14 cellular contexts compared by ENCODE assay signal in the genomic region with DNA sequence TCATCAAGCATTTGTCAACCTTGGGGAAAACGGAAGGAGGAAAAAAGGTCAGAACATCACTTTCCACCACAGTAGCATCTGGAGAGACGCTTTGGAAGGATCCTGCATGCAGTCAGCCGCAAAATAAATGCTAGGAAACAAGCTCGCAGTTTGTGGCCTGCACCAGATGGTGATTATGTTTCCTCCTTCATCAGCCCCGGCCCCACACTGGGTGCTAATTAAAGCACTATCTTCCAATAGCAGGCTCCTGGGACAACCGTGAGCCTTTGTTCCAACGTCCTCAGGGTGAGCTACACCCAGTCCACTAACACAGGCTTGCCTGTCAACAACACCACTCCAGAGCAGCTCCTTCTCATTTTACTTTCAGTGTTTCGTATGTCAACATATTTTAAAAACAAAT.
DNase-seq lines count a peak whose midpoint lies in the region; ATAC-seq and TF ChIP-seq lines count a peak whose summit lies in the region.
"Had no signal": no experiment of that assay in that cellular context is flagged by ENCODE, and none has a peak within 500 bp of the region (broad histone marks: within the 10 kb centered on the region; RNA-seq: fewer than 3 reads in every experiment).

No MANE protein-coding gene starts in this region.

- POLR2A ChIA-PET in SK-N-SH (lab: Yijun Ruan, JAX) = no interaction called here

- CTCF ChIA-PET in SK-N-SH (lab: Yijun Ruan, JAX) = interaction anchor here (0.8 kb wide), 1 partner anchor 32 kb away, joined by 3 read pairs; no protein-coding TSS in a partner anchor

- H3K4me2 ChIP-seq in SK-N-SH = no peak overlapping the region

- H2AFZ ChIP-seq in SK-N-SH (ENCODE audit: low read depth) = no peak overlapping the region
- H2AFZ ChIP-seq: parathyroid adenoma had no signal

- no peaks in the 10 kb centered on the region for H3K79me2 ChIP-seq in SK-N-SH (ENCODE audit: insufficient read depth)

- no peak for TF ChIP-seq EP300 in SK-N-SH (IDR thresholded peaks at IDR 0.05; ENCODE audit: borderline replicate concordance in 1 of 2, low read depth in 1 of 2, low read length in 1 of 2)

- no peak overlapping the region for H3K4me3 ChIP-seq in SK-N-SH (ENCODE audit: low read depth in 2 of 2, low read length in 1 of 2)
- H3K4me3 ChIP-seq: esophagus muscularis mucosa, tibial nerve had no signal

- H3K27me3 ChIP-seq in SK-N-SH (ENCODE audit: insufficient read depth) = no peaks in the 10 kb centered on the region
- H3K27me3 ChIP-seq: esophagus muscularis mucosa, tibial nerve had no signal

- WGBS in SK-N-SH (ENCODE audit: low lambda C conversion rate) = 90% methylated on average over 8 of the region's 8 CpGs

- H3K4me1 ChIP-seq in SK-N-SH (ENCODE audit: control insufficient read depth in 1 of 2, insufficient read depth in 2 of 2, low read depth in 1 of 2, low read length in 1 of 2) = peaks cover 0 to 7% of the 10 kb centered on the region in 2 experiments; a peak in 1 of 4 replicates
- H3K4me1 ChIP-seq: parathyroid adenoma had no signal

- TF ChIP-seq POLR2A in erythroblast (IDR thresholded peaks at IDR 0.05; ENCODE audit: low read length) = peak; percentile 57

- no peaks in the 10 kb centered on the region for H3K9me3 ChIP-seq in SK-N-SH
- H3K9me3 ChIP-seq: esophagus muscularis mucosa, tibial nerve had no signal

- TF ChIP-seq RAD21 in SK-N-SH (IDR thresholded peaks at IDR 0.05; ENCODE audit: low read length) = no peak

- H3K9me2 ChIP-seq in SK-N-SH = no peaks in the 10 kb centered on the region

- DNase-seq in SK-N-SH (peak; percentile 30), NCI-H69 (lab: John Stamatoyannopoulos, UW) (peak; percentile 99), erythroblast (lab: John Stamatoyannopoulos, UW) (peak; percentile 57 to 87), retina (peak; percentile 76)
- DNase-seq: kidney, NCI-H2029 treated with DMSO at 0.1 percent for 48 hours had no signal

- H3K27ac ChIP-seq in SK-N-SH (ENCODE audit: low read depth in 2 of 2, low read length in 1 of 2) = no peak overlapping the region; a peak in 1 of 4 replicates
- H3K27ac ChIP-seq: parathyroid adenoma had no signal

- no peak for TF ChIP-seq CTCF in SK-N-SH (IDR thresholded peaks at IDR 0.05)

- H3F3A ChIP-seq in SK-N-SH (replicated peaks; ENCODE audit: insufficient read depth) = no peaks in the 10 kb centered on the region

- H3K36me3 ChIP-seq in SK-N-SH (replicated peaks in 1 of 2; ENCODE audit: control insufficient read depth in 1 of 2, insufficient read depth in 2 of 2, low read length in 1 of 2) = peaks cover 9% of the 10 kb centered on the region in 2 experiments

- no peaks in the 10 kb centered on the region for H4K20me1 ChIP-seq in SK-N-SH (ENCODE audit: insufficient read depth)

- no peak overlapping the region for H3K9ac ChIP-seq in SK-N-SH
- H3K9ac ChIP-seq: parathyroid adenoma had no signal

- ATAC-seq in SK-N-SH treated with all-trans-retinoic acid at 6 μM for 48 hours (no peak), HG03159 (IDR thresholded peaks at IDR 0.05; ENCODE audit: unreplicated experiment) (no peak), GM21447 (IDR thresholded peaks at IDR 0.05; ENCODE audit: unreplicated experiment) (no peak), HG02642 (IDR thresholded peaks at IDR 0.05; ENCODE audit: poor library complexity, unreplicated experiment) (no peak)
- ATAC-seq: HCT116 had no signal

TF ChIP-seq in SK-N-SH, 30 proteins besides CTCF, POLR2A, EP300 and RAD21:
- no peak for TF ChIP-seq SIN3A (IDR thresholded peaks at IDR 0.05; ENCODE audit: borderline replicate concordance, low read depth, low read length)
- no peak for TF ChIP-seq SMC3 (IDR thresholded peaks at IDR 0.05; ENCODE audit: low read depth, low read length)

TF ChIP-seq in SK-N-SH treated with all-trans-retinoic acid at 6 μM for 48 hours, 23 proteins besides CTCF, POLR2A, EP300 and RAD21 (continues in another document):
- TF ChIP-seq TCF4 (CRISPR knock-in tag; IDR thresholded peaks at IDR 0.05; ENCODE audit: borderline replicate concordance) (no peak), ESRRG (CRISPR knock-in tag; IDR thresholded peaks at IDR 0.05) (no peak), PPARA (CRISPR knock-in tag; IDR thresholded peaks at IDR 0.05; ENCODE audit: borderline replicate concordance) (no peak), BACH2 (CRISPR knock-in tag; IDR thresholded peaks at IDR 0.05; ENCODE audit: borderline replicate concordance) (no peak), ZNF8 (CRISPR knock-in tag; IDR thresholded peaks at IDR 0.05) (no peak), CSDC2 (CRISPR knock-in tag; IDR thresholded peaks at IDR 0.05) (no peak), ZC3H10 (CRISPR knock-in tag; IDR thresholded peaks at IDR 0.05) (no peak), ISL1 (CRISPR knock-in tag; IDR thresholded peaks at IDR 0.05) (no peak), ARNTL (CRISPR knock-in tag; IDR thresholded peaks at IDR 0.05; ENCODE audit: borderline replicate concordance, low read depth) (no peak), SNAI2 (CRISPR knock-in tag; IDR thresholded peaks at IDR 0.05) (no peak), TOX (CRISPR knock-in tag; IDR thresholded peaks at IDR 0.05; ENCODE audit: borderline replicate concordance) (no peak), ZFP3 (CRISPR knock-in tag; IDR thresholded peaks at IDR 0.05) (no peak), ZNF70 (CRISPR knock-in tag; IDR thresholded peaks at IDR 0.05) (no peak), CSRNP3 (CRISPR knock-in tag; IDR thresholded peaks at IDR 0.05) (no peak), RARB (CRISPR knock-in tag; IDR thresholded peaks at IDR 0.05) (no peak)
- TF ChIP-seq, protein P1, sequence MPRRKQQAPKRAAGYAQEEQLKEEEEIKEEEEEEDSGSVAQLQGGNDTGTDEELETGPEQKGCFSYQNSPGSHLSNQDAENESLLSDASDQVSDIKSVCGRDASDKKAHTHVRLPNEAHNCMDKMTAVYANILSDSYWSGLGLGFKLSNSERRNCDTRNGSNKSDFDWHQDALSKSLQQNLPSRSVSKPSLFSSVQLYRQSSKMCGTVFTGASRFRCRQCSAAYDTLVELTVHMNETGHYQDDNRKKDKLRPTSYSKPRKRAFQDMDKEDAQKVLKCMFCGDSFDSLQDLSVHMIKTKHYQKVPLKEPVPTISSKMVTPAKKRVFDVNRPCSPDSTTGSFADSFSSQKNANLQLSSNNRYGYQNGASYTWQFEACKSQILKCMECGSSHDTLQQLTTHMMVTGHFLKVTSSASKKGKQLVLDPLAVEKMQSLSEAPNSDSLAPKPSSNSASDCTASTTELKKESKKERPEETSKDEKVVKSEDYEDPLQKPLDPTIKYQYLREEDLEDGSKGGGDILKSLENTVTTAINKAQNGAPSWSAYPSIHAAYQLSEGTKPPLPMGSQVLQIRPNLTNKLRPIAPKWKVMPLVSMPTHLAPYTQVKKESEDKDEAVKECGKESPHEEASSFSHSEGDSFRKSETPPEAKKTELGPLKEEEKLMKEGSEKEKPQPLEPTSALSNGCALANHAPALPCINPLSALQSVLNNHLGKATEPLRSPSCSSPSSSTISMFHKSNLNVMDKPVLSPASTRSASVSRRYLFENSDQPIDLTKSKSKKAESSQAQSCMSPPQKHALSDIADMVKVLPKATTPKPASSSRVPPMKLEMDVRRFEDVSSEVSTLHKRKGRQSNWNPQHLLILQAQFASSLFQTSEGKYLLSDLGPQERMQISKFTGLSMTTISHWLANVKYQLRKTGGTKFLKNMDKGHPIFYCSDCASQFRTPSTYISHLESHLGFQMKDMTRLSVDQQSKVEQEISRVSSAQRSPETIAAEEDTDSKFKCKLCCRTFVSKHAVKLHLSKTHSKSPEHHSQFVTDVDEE (CRISPR knock-in tag; IDR thresholded peaks at IDR 0.05) = no peak
- TF ChIP-seq, protein P2, sequence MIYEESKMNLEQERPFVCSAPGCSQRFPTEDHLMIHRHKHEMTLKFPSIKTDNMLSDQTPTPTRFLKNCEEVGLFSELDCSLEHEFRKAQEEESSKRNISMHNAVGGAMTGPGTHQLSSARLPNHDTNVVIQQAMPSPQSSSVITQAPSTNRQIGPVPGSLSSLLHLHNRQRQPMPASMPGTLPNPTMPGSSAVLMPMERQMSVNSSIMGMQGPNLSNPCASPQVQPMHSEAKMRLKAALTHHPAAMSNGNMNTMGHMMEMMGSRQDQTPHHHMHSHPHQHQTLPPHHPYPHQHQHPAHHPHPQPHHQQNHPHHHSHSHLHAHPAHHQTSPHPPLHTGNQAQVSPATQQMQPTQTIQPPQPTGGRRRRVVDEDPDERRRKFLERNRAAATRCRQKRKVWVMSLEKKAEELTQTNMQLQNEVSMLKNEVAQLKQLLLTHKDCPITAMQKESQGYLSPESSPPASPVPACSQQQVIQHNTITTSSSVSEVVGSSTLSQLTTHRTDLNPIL (CRISPR knock-in tag; IDR thresholded peaks at IDR 0.05; ENCODE audit: low read depth) = no peak
- TF ChIP-seq, protein P3, sequence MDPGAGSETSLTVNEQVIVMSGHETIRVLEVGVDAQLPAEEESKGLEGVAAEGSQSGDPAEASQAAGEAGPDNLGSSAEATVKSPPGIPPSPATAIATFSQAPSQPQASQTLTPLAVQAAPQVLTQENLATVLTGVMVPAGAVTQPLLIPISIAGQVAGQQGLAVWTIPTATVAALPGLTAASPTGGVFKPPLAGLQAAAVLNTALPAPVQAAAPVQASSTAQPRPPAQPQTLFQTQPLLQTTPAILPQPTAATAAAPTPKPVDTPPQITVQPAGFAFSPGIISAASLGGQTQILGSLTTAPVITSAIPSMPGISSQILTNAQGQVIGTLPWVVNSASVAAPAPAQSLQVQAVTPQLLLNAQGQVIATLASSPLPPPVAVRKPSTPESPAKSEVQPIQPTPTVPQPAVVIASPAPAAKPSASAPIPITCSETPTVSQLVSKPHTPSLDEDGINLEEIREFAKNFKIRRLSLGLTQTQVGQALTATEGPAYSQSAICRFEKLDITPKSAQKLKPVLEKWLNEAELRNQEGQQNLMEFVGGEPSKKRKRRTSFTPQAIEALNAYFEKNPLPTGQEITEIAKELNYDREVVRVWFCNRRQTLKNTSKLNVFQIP (CRISPR knock-in tag; IDR thresholded peaks at IDR 0.05; ENCODE audit: borderline replicate concordance, low read depth) = no peak

Comparison
In these comparisons a context has a peak if more than half of its experiments do, and no peak if none do; other contexts are left out.
1. DNase-seq: peak in every context shown above with its lines; median percentile 99 in NCI-H69; 76 in retina; 72 in erythroblast; 30 in SK-N-SH.